ENCODE assay signal across 11 cellular contexts in genomic region chr15:29045717-29046116, GRCh38.
A peak's percentile ranks its signal among the peaks of the same experiment; 100 is the strongest.
DNase-seq lines count a peak whose midpoint lies in the region; ATAC-seq and TF ChIP-seq lines count a peak whose summit lies in the region.
"Had no signal": no experiment of that assay in that cellular context is flagged by ENCODE, and none has a peak within 500 bp of the region (broad histone marks: within the 10 kb centered on the region; RNA-seq: fewer than 3 reads in every experiment).

No MANE protein-coding gene starts in this region.

- CTCF ChIA-PET in OCI-LY7 (lab: Charles Lee; ENCODE audit: unreplicated experiment): no interaction called here

- no peaks in the 10 kb centered on the region for H3K79me2 ChIP-seq in OCI-LY7 (ENCODE audit: insufficient read depth, low read depth, low read length)

- H3K9me3 ChIP-seq in OCI-LY7 (ENCODE audit: low read length): no peaks in the 10 kb centered on the region

- ATAC-seq in HG02938 (IDR thresholded peaks at IDR 0.05; ENCODE audit: unreplicated experiment): no peak

- no peak overlapping the region for H3K4me3 ChIP-seq in OCI-LY7 (ENCODE audit: low read depth, low read length, poor library complexity, severe bottlenecking)

- H3K9me2 ChIP-seq in OCI-LY7 (ENCODE audit: insufficient read depth, low read length): no peaks in the 10 kb centered on the region

- no peak overlapping the region for H2AFZ ChIP-seq in OCI-LY7 (ENCODE audit: low read length)

- no peaks in the 10 kb centered on the region for H3K4me1 ChIP-seq in OCI-LY7 (ENCODE audit: insufficient read depth, low read length, poor library complexity, severe bottlenecking)

- TF ChIP-seq CTCF in OCI-LY7 (conservative IDR thresholded peaks at IDR 0.05; ENCODE audit: low read length): no peak

- H3K27ac ChIP-seq in angular gyrus (ENCODE audit: low read depth, low read length) (peak overlapping the region; percentile 83), OCI-LY7 (ENCODE audit: low read depth, low read length, poor library complexity, severe bottlenecking) (no peak overlapping the region)

- no peak overlapping the region for H3K4me2 ChIP-seq in OCI-LY7 (ENCODE audit: low read length)

- intact Hi-C loops in OCI-LY7 (cut with micrococcal nuclease; ENCODE audit: unreplicated experiment): no loop called here

- no TSS peak for BruUV-seq in OCI-LY7 (replicated peaks; lab: Mats Ljungman, UMichigan)

- POLR2A ChIA-PET in OCI-LY7 (lab: Charles Lee): no interaction called here

- H4K20me1 ChIP-seq in OCI-LY7 (ENCODE audit: insufficient read depth, low read length): no peaks in the 10 kb centered on the region

- DNase-seq in COLO829 (ENCODE audit: low spot score) (peak; percentile 58), MV-4-11 (lab: John Stamatoyannopoulos, UW) (peak; percentile 52), mesenteric fat pad (ENCODE audit: low spot score) (peak; percentile 9), OCI-LY7 (ENCODE audit: low spot score) (no peak), globus pallidus (ENCODE audit: low spot score) (no peak), D341Med (ENCODE audit: low spot score) (no peak)
- DNase-seq: Calu3, KG1, NCI-H446 had no signal

- no peaks in the 10 kb centered on the region for H3K36me3 ChIP-seq in OCI-LY7 (ENCODE audit: insufficient read depth, low read length)

Comparison
In these comparisons a context has a peak if more than half of its experiments do, and no peak if none do; other contexts are left out.
1. DNase-seq: peak in COLO829 (single experiment), MV-4-11 (single experiment) and mesenteric fat pad (single experiment); none in OCI-LY7 (single experiment), globus pallidus (single experiment) and D341Med (single experiment).